1 cellular context compared by ENCODE assay signal in genomic region chr13:20717581-20718542, GRCh38.
TF ChIP-seq lines count a peak whose summit lies in the region.

No MANE protein-coding gene starts in this region.

TF ChIP-seq in IMR-90, 13 proteins besides CTCF, POLR2A, EP300 and RAD21:
- TF ChIP-seq USF2 (IDR thresholded peaks at IDR 0.05; ENCODE audit: low read depth, low read length) = no peak
- TF ChIP-seq CEBPB (IDR thresholded peaks at IDR 0.05; ENCODE audit: low read depth, low read length) = no peak
- TF ChIP-seq RCOR1 (IDR thresholded peaks at IDR 0.05; ENCODE audit: insufficient replicate concordance, low read length) = no peak
- TF ChIP-seq BHLHE40 (IDR thresholded peaks at IDR 0.05; ENCODE audit: low read depth, low read length) = no peak
- TF ChIP-seq SMC3 (IDR thresholded peaks at IDR 0.05; ENCODE audit: low read depth, low read length) = no peak
- TF ChIP-seq MXI1 (IDR thresholded peaks at IDR 0.05; ENCODE audit: borderline replicate concordance, low read depth, low read length) = no peak
- no peak for TF ChIP-seq MAFK (IDR thresholded peaks at IDR 0.05; ENCODE audit: low read depth, low read length)
- TF ChIP-seq RFX5 (IDR thresholded peaks at IDR 0.05; ENCODE audit: low read depth, low read length) = no peak
- TF ChIP-seq FOS (IDR thresholded peaks at IDR 0.05; ENCODE audit: low read depth, low read length) = no peak
- TF ChIP-seq ELK1 (IDR thresholded peaks at IDR 0.05; ENCODE audit: borderline replicate concordance, low read depth, low read length) = no peak
- TF ChIP-seq NFE2L2 (IDR thresholded peaks at IDR 0.05; ENCODE audit: low read depth, low read length) = no peak
- no peak for TF ChIP-seq CHD1 (IDR thresholded peaks at IDR 0.05; ENCODE audit: low read depth, low read length)
- no peak for TF ChIP-seq MAZ (IDR thresholded peaks at IDR 0.05; ENCODE audit: borderline replicate concordance, low read depth, low read length)
TF ChIP-seq in IMR-90: peak in this region for 0.
